Comparison of ENCODE assay signal across 18 cellular contexts in the genomic region with DNA sequence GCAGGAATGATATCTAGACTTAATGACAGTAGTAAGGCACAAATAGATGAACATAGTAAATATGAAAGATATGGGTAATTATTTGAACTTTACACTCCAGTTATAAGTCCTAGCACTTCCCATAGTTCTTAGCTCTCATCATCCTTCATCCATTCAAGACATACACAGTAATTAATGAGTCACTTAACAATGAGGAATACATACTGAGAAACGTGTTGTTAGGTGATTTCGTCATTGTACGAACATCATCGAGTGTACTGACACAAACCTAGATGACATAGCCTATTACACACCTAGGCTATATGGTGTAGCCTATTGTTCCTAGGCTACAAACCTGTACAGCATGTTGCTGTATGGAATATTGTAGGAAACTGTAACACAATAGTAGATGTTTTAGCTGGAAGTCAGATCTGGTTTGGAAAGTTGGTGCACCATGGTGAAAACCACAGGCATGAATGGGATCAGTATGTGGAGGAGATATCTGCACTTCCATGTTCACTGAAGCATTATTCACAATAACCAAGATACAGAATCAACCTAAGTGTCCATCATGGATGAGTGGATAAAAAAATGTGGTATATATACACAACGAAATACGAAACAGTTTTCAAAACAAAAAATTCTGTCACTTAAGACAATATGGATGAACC.
"Had no signal": no experiment of that assay in that cellular context is flagged by ENCODE, and none has a peak within 500 bp of the region (broad histone marks: within the 10 kb centered on the region; RNA-seq: fewer than 3 reads in every experiment).

No MANE protein-coding gene starts in this region.

- H3K4me2 ChIP-seq: hepatocyte had no signal

- H3K9me3 ChIP-seq: ascending aorta, lower lobe of right lung, sigmoid colon, thoracic aorta, upper lobe of left lung had no signal

- H3K9me3 Mint-ChIP-seq: activated CD4-positive, alpha-beta T cell treated with anti-CD3 and anti-CD28 coated beads, Interleukin-2, amount 10 ng/mL, durations not matched to agents 24 days and 14 days; activated CD8-positive, alpha-beta T cell treated with anti-CD3 and anti-CD28 coated beads for 36 hours; activated naive CD4-positive, alpha-beta T cell treated with anti-CD3 and anti-CD28 coated beads for 36 hours; activated naive CD8-positive, alpha-beta T cell treated with anti-CD3 and anti-CD28 coated beads, Interleukin-2, amount 50 U/mL, for 24 hours; activated T-cell treated with anti-CD3 and anti-CD28 coated beads, Interleukin-2, amount 50 U/mL, for 4 hours; nephron; stimulated activated naive B cell treated with anti-CD40 and anti-IgM and Interleukin-4, amounts not matched to agents 10 μg/mL and 1 μg/mL and 100 μg/mL, for 72 hours had no signal

- H3K27me3 ChIP-seq: ascending aorta, cardiac muscle cell, hepatocyte, sigmoid colon, upper lobe of left lung had no signal

- H3K27ac Mint-ChIP-seq: activated CD4-positive, alpha-beta T cell treated with anti-CD3 and anti-CD28 coated beads, Interleukin-2, amount 10 ng/mL, durations not matched to agents 24 days and 14 days; activated CD8-positive, alpha-beta T cell treated with anti-CD3 and anti-CD28 coated beads for 36 hours; activated naive CD4-positive, alpha-beta T cell treated with anti-CD3 and anti-CD28 coated beads for 36 hours; activated naive CD8-positive, alpha-beta T cell treated with anti-CD3 and anti-CD28 coated beads, Interleukin-2, amount 50 U/mL, for 24 hours; stimulated activated naive B cell treated with anti-CD40 and anti-IgM and Interleukin-4, amounts not matched to agents 10 μg/mL and 1 μg/mL and 100 μg/mL, for 72 hours had no signal

- H3K36me3 Mint-ChIP-seq: stimulated activated naive B cell treated with anti-CD40 and anti-IgM and Interleukin-4, amounts not matched to agents 10 μg/mL and 1 μg/mL and 100 μg/mL, for 72 hours had no signal

- H2AFZ ChIP-seq: hepatocyte, parathyroid adenoma had no signal

- H3K4me3 Mint-ChIP-seq: activated CD4-positive, alpha-beta T cell treated with anti-CD3 and anti-CD28 coated beads, Interleukin-2, amount 10 ng/mL, durations not matched to agents 24 days and 14 days; activated CD8-positive, alpha-beta T cell treated with anti-CD3 and anti-CD28 coated beads for 36 hours; activated naive CD4-positive, alpha-beta T cell treated with anti-CD3 and anti-CD28 coated beads for 36 hours; activated naive CD8-positive, alpha-beta T cell treated with anti-CD3 and anti-CD28 coated beads, Interleukin-2, amount 50 U/mL, for 24 hours; activated T-cell treated with anti-CD3 and anti-CD28 coated beads, Interleukin-2, amount 50 U/mL, for 4 hours; nephron; stimulated activated naive B cell treated with anti-CD40 and anti-IgM and Interleukin-4, amounts not matched to agents 10 μg/mL and 1 μg/mL and 100 μg/mL, for 72 hours had no signal

- H3K36me3 ChIP-seq: ascending aorta, cardiac muscle cell, lower lobe of right lung, sigmoid colon, thoracic aorta, upper lobe of left lung had no signal

- H3K4me1 Mint-ChIP-seq: activated CD4-positive, alpha-beta T cell treated with anti-CD3 and anti-CD28 coated beads, Interleukin-2, amount 10 ng/mL, durations not matched to agents 24 days and 14 days; activated naive CD8-positive, alpha-beta T cell treated with anti-CD3 and anti-CD28 coated beads, Interleukin-2, amount 50 U/mL, for 24 hours; stimulated activated naive B cell treated with anti-CD40 and anti-IgM and Interleukin-4, amounts not matched to agents 10 μg/mL and 1 μg/mL and 100 μg/mL, for 72 hours had no signal

- H3K4me3 ChIP-seq: ascending aorta, cardiac muscle cell, hepatocyte, lower lobe of right lung, sigmoid colon, thoracic aorta, upper lobe of left lung had no signal

- H3K9ac ChIP-seq: parathyroid adenoma had no signal

- ATAC-seq: activated CD8-positive, alpha-beta T cell treated with anti-CD3 and anti-CD28 coated beads for 36 hours; activated naive CD8-positive, alpha-beta T cell treated with anti-CD3 and anti-CD28 coated beads, Interleukin-2, amount 50 U/mL, for 24 hours; activated T-cell treated with anti-CD3 and anti-CD28 coated beads, Interleukin-2, amount 50 U/mL, for 4 hours; lower lobe of right lung; stimulated activated naive B cell treated with anti-CD40 and anti-IgM and Interleukin-4, amounts not matched to agents 10 μg/mL and 1 μg/mL and 100 μg/mL, for 72 hours had no signal

- H3K79me2 ChIP-seq: hepatocyte, parathyroid adenoma had no signal

- DNase-seq: activated CD4-positive, alpha-beta T cell treated with anti-CD3 and anti-CD28 coated beads, Interleukin-2, amount 10 ng/mL, durations not matched to agents 24 days and 14 days; activated CD8-positive, alpha-beta T cell treated with anti-CD3 and anti-CD28 coated beads for 36 hours; activated naive CD4-positive, alpha-beta T cell treated with anti-CD3 and anti-CD28 coated beads for 36 hours; activated naive CD8-positive, alpha-beta T cell treated with anti-CD3 and anti-CD28 coated beads, Interleukin-2, amount 50 U/mL, for 24 hours; activated T-cell treated with anti-CD3 and anti-CD28 coated beads, Interleukin-2, amount 50 U/mL, for 4 hours; lower lobe of right lung; midbrain; sigmoid colon; stimulated activated naive B cell treated with anti-CD40 and anti-IgM and Interleukin-4, amounts not matched to agents 10 μg/mL and 1 μg/mL and 100 μg/mL, for 72 hours; T-helper 1 cell; T-helper 9 cell; upper lobe of left lung had no signal

- H3K27me3 Mint-ChIP-seq: activated CD8-positive, alpha-beta T cell treated with anti-CD3 and anti-CD28 coated beads for 36 hours; activated naive CD8-positive, alpha-beta T cell treated with anti-CD3 and anti-CD28 coated beads, Interleukin-2, amount 50 U/mL, for 24 hours; stimulated activated naive B cell treated with anti-CD40 and anti-IgM and Interleukin-4, amounts not matched to agents 10 μg/mL and 1 μg/mL and 100 μg/mL, for 72 hours had no signal

- H3K27ac ChIP-seq: ascending aorta, cardiac muscle cell, hepatocyte, lower lobe of right lung, parathyroid adenoma, sigmoid colon, thoracic aorta, upper lobe of left lung had no signal

- H3K4me1 ChIP-seq: ascending aorta had no signal
